16 cellular contexts compared by ENCODE assay signal in the genomic region with DNA sequence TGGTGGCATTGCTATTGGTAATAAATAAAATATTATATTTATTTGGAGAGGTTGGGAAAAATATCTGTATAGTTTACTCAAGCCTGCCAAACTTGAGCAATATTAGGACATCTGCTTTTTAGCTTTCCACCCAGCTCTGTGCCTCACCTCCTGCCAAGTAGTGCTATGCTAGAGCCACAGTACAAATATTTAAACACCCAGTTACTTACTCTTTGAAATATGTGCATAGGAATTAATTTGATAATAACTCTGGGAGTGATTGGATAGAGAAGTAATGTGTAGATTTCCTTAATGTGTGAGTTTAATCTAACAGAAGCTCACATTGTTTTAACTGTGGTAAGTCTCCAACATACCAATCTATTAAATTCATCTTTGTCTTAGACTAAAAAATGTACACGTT.
DNase-seq lines count a peak whose midpoint lies in the region; ATAC-seq and TF ChIP-seq lines count a peak whose summit lies in the region.
"Had no signal": no experiment of that assay in that cellular context is flagged by ENCODE, and none has a peak within 500 bp of the region (broad histone marks: within the 10 kb centered on the region; RNA-seq: fewer than 3 reads in every experiment).

No MANE protein-coding gene starts in this region.

- no peak overlapping the region for H2AFZ ChIP-seq in neuronal stem cell (ENCODE audit: low read length)

- H2BK5ac ChIP-seq in neuronal stem cell (ENCODE audit: low read length): no peak overlapping the region

- CTCF ChIA-PET in naive thymus-derived CD4-positive, alpha-beta T cell (lab: Charles Lee): no interaction called here

- no peak overlapping the region for H2AK5ac ChIP-seq in neuronal stem cell (ENCODE audit: low read depth, low read length)

- no peak overlapping the region for H3K27ac Mint-ChIP-seq in naive thymus-derived CD4-positive, alpha-beta T cell
- H3K27ac Mint-ChIP-seq: CD4-positive, alpha-beta T cell had no signal

- H4K91ac ChIP-seq in neuronal stem cell (ENCODE audit: low read depth, low read length, poor library complexity): no peak overlapping the region

- no peak overlapping the region for H3K4ac ChIP-seq in neuronal stem cell (ENCODE audit: low read length)

- intact Hi-C loops in naive thymus-derived CD4-positive, alpha-beta T cell (cut with micrococcal nuclease): no loop called here
- intact Hi-C loops in upper lobe of right lung (cut with DNase I): no loop called here

- H3K79me1 ChIP-seq in neuronal stem cell (ENCODE audit: low read depth, low read length): no peaks in the 10 kb centered on the region

- H3K9me3 Mint-ChIP-seq in naive thymus-derived CD4-positive, alpha-beta T cell: no peaks in the 10 kb centered on the region
- H3K9me3 Mint-ChIP-seq: CD4-positive, alpha-beta T cell had no signal

- H3K27me3 ChIP-seq in neuronal stem cell (ENCODE audit: control insufficient read depth in 3 of 3, insufficient read depth in 3 of 3, low read depth in 1 of 3, low read length in 3 of 3) (no peaks in the 10 kb centered on the region), upper lobe of right lung (no peaks in the 10 kb centered on the region)
- no peaks in the 10 kb centered on the region for H3K27me3 ChIP-seq in naive thymus-derived CD4-positive, alpha-beta T cell (ENCODE audit: control insufficient read depth in 2 of 2, insufficient read depth in 2 of 2, low read length in 2 of 2)
- H3K27me3 ChIP-seq: BE2C had no signal

- H3K27ac ChIP-seq in neuronal stem cell (replicated peaks; ENCODE audit: low read length) (no peak overlapping the region), upper lobe of right lung (no peak overlapping the region)
- H3K27ac ChIP-seq in naive thymus-derived CD4-positive, alpha-beta T cell (ENCODE audit: low read depth, low read length): no peak overlapping the region
- H3K27ac ChIP-seq: A549, HL-60 had no signal

- peak; percentile 16 for DNase-seq in AG08395 (ENCODE audit: low spot score)
- peak; percentile 65 for DNase-seq in HCEC 1CT
- peak; percentile 43 to 63 for DNase-seq in cardiac fibroblast (ENCODE audit: low read depth in 2 of 2)
- peak; percentile 28 for DNase-seq in foreskin melanocyte
- no peak for DNase-seq in neuronal stem cell (ENCODE audit: low spot score)
- DNase-seq in NCI-H510A (lab: John Stamatoyannopoulos, UW): no peak
- DNase-seq in naive thymus-derived CD4-positive, alpha-beta T cell: no peak
- no peak for DNase-seq in upper lobe of right lung
- DNase-seq: BE2C; CD4-positive, alpha-beta T cell; NCI-H187; NK-92 treated with Interleukin-12 subunit alpha and Interleukin-12 subunit beta, amount 100 ng/mL, for 24 hours; SIG-M5 had no signal

- peaks cover 0 to 32% (median 13%) of the 10 kb centered on the region in 5 donors for H3K36me3 Mint-ChIP-seq in naive thymus-derived CD4-positive, alpha-beta T cell

- H3K9ac ChIP-seq in neuronal stem cell (ENCODE audit: low read depth, low read length, poor library complexity): no peak overlapping the region

- H3K18ac ChIP-seq in neuronal stem cell (ENCODE audit: low read length): no peak overlapping the region

- no peak overlapping the region for H3K4me3 Mint-ChIP-seq in naive thymus-derived CD4-positive, alpha-beta T cell
- H3K4me3 Mint-ChIP-seq: CD4-positive, alpha-beta T cell had no signal

- no peak overlapping the region for H2BK120ac ChIP-seq in neuronal stem cell (ENCODE audit: low read depth, low read length)

- no peak for ATAC-seq in naive thymus-derived CD4-positive, alpha-beta T cell
- no peak for ATAC-seq in upper lobe of right lung
- ATAC-seq: A549 had no signal

- H3K4me3 ChIP-seq in cardiac fibroblast (replicated peaks in 1 of 2; ENCODE audit: low read depth in 2 of 2, low read length in 2 of 2) (no peak overlapping the region), neuronal stem cell (ENCODE audit: low read length in 2 of 2) (no peak overlapping the region), upper lobe of right lung (no peak overlapping the region)
- no peak overlapping the region for H3K4me3 ChIP-seq in naive thymus-derived CD4-positive, alpha-beta T cell (ENCODE audit: low read length)
- H3K4me3 ChIP-seq: A549, HAP-1 had no signal

- H3K4me1 Mint-ChIP-seq in naive thymus-derived CD4-positive, alpha-beta T cell: peaks cover 0 to 4% (median 0%) of the 10 kb centered on the region in 7 donors

- no peak overlapping the region for H3K23ac ChIP-seq in neuronal stem cell (ENCODE audit: low read depth, low read length, poor library complexity)

- no peak overlapping the region for H3K14ac ChIP-seq in neuronal stem cell (ENCODE audit: low read length)

- H2BK15ac ChIP-seq in neuronal stem cell (ENCODE audit: low read length): no peak overlapping the region

- no CpG with 5 or more reads among the region's 1 CpG for WGBS in neuronal stem cell (ENCODE audit: extremely low coverage in 2 of 2, insufficient read length in 2 of 2, insufficient replicate concordance in 1 of 2), 2 donors

- H3K36me3 ChIP-seq in neuronal stem cell (replicated peaks in 1 of 2; ENCODE audit: control insufficient read depth in 2 of 2, insufficient read depth in 2 of 2, low read length in 2 of 2) (no peaks in the 10 kb centered on the region), upper lobe of right lung (no peaks in the 10 kb centered on the region)
- no peaks in the 10 kb centered on the region for H3K36me3 ChIP-seq in naive thymus-derived CD4-positive, alpha-beta T cell (ENCODE audit: control insufficient read depth in 2 of 3, insufficient read depth in 3 of 3, low read length in 3 of 3)
- H3K36me3 ChIP-seq: BE2C, HAP-1 had no signal

- no peaks in the 10 kb centered on the region for H3K27me3 Mint-ChIP-seq in naive thymus-derived CD4-positive, alpha-beta T cell
- H3K27me3 Mint-ChIP-seq: CD4-positive, alpha-beta T cell had no signal

- H3K9me3 ChIP-seq in neuronal stem cell (replicated peaks in 1 of 2; ENCODE audit: control insufficient read depth in 2 of 2, insufficient read depth in 1 of 2, low read depth in 1 of 2, low read length in 2 of 2): no peaks in the 10 kb centered on the region
- H3K9me3 ChIP-seq in naive thymus-derived CD4-positive, alpha-beta T cell (ENCODE audit: control insufficient read depth in 2 of 3, low read length in 3 of 3): no peaks in the 10 kb centered on the region
- no peaks in the 10 kb centered on the region for H3K9me3 ChIP-seq in upper lobe of right lung
- H3K9me3 ChIP-seq: A549, BE2C, HAP-1 had no signal

- H3K4me2 ChIP-seq in neuronal stem cell (ENCODE audit: insufficient read depth, low read length, poor library complexity, severe bottlenecking): no peak overlapping the region
- H3K4me2 ChIP-seq: A549 had no signal

- POLR2A ChIA-PET in naive thymus-derived CD4-positive, alpha-beta T cell (lab: Charles Lee): no interaction called here

- TF ChIP-seq CTCF in cardiac fibroblast (IDR thresholded peaks at IDR 0.05; ENCODE audit: low read depth, low read length) (no peak), upper lobe of right lung (IDR thresholded peaks at IDR 0.05) (no peak)

- no peak overlapping the region for H4K8ac ChIP-seq in neuronal stem cell (ENCODE audit: low read depth, low read length)

- H3K4me1 ChIP-seq in neuronal stem cell (ENCODE audit: control insufficient read depth in 2 of 2, insufficient read depth in 1 of 2, low read depth in 1 of 2, low read length in 2 of 2) (no peaks in the 10 kb centered on the region), upper lobe of right lung (no peaks in the 10 kb centered on the region)
- no peaks in the 10 kb centered on the region for H3K4me1 ChIP-seq in naive thymus-derived CD4-positive, alpha-beta T cell (ENCODE audit: control insufficient read depth in 2 of 2, insufficient read depth in 2 of 2, low read length in 2 of 2)
- H3K4me1 ChIP-seq: A549, BE2C had no signal

- H2BK12ac ChIP-seq in neuronal stem cell (ENCODE audit: low read length): no peak overlapping the region

Comparison
In these comparisons a context has a peak if more than half of its experiments do, and no peak if none do; other contexts are left out.
1. DNase-seq: peak in AG08395 (single experiment), HCEC 1CT (single experiment), cardiac fibroblast (2 of 2) and foreskin melanocyte (single experiment); none in neuronal stem cell (single experiment), NCI-H510A (single experiment), naive thymus-derived CD4-positive, alpha-beta T cell (0 of 9) and upper lobe of right lung (single experiment).